In genomic region chr11:11856638-11857037, GRCh38 we compare ENCODE assay signal across 11 cellular contexts. TPM values are rescaled to one million over a fixed set of nuclear protein-coding genes. Genes with fewer than 3 reads are reported as not detected.
DNase-seq lines count a peak whose midpoint lies in the region; ATAC-seq and TF ChIP-seq lines count a peak whose summit lies in the region.
"Had no signal": no experiment of that assay in that cellular context is flagged by ENCODE, and none has a peak within 500 bp of the region (broad histone marks: within the 10 kb centered on the region; RNA-seq: fewer than 3 reads in every experiment).

No MANE protein-coding gene starts in this region.

- no peaks in the 10 kb centered on the region for H3K36me3 ChIP-seq in CD4-positive, CD25-positive, alpha-beta regulatory T cell (ENCODE audit: control insufficient read depth, insufficient read depth, low read length)
- no peaks in the 10 kb centered on the region for H3K36me3 ChIP-seq in sigmoid colon
- H3K36me3 ChIP-seq: neural progenitor cell had no signal

- peak overlapping the region; percentile 42 for H3K4me3 ChIP-seq in CD4-positive, CD25-positive, alpha-beta regulatory T cell (ENCODE audit: low read depth, low read length)
- H3K4me3 ChIP-seq in sigmoid colon: no peak overlapping the region
- H3K4me3 ChIP-seq: neural progenitor cell had no signal

- TF ChIP-seq CTCF in GM10266 (IDR thresholded peaks at IDR 0.05; ENCODE audit: control insufficient read depth, insufficient read depth, low read depth, missing control alignments): no peak
- no peak for TF ChIP-seq CTCF in sigmoid colon (IDR thresholded peaks at IDR 0.05)

- no peak for TF ChIP-seq EP300 in sigmoid colon (IDR thresholded peaks at IDR 0.05)

- no peaks in the 10 kb centered on the region for H3K27me3 ChIP-seq in CD4-positive, CD25-positive, alpha-beta regulatory T cell (ENCODE audit: control insufficient read depth, insufficient read depth, low read length)
- H3K27me3 ChIP-seq in sigmoid colon: no peaks in the 10 kb centered on the region
- H3K27me3 ChIP-seq: neural progenitor cell had no signal

- H3K36me3 Mint-ChIP-seq in CD4-positive, CD25-positive, alpha-beta regulatory T cell: no peaks in the 10 kb centered on the region

- peaks cover 46 to 81% (median 63%) of the 10 kb centered on the region in 4 donors for H3K4me1 Mint-ChIP-seq in CD4-positive, CD25-positive, alpha-beta regulatory T cell
- H3K4me1 Mint-ChIP-seq: neural progenitor cell had no signal

- no peak for TF ChIP-seq POLR2A in sigmoid colon (IDR thresholded peaks at IDR 0.05)

- 52 to 61% methylated on average over 1 of the region's 1 CpG for WGBS in sigmoid colon, 2 donors

- H3K27ac Mint-ChIP-seq in CD4-positive, CD25-positive, alpha-beta regulatory T cell: peak overlapping the region in 1 of 3 donors; percentile 52
- H3K27ac Mint-ChIP-seq: neural progenitor cell had no signal

- peaks cover 56% of the 10 kb centered on the region for H3K4me1 ChIP-seq in CD4-positive, CD25-positive, alpha-beta regulatory T cell (ENCODE audit: control insufficient read depth, insufficient read depth, low read length, poor library complexity, severe bottlenecking)
- peaks cover 0 to 78% (median 52%) of the 10 kb centered on the region in 4 donors for H3K4me1 ChIP-seq in sigmoid colon
- H3K4me1 ChIP-seq: neural progenitor cell had no signal

- peak; percentile 28 to 62 for ATAC-seq in CD4-positive, CD25-positive, alpha-beta regulatory T cell (ENCODE audit: low read depth in 2 of 2)
- ATAC-seq in GM19351 (IDR thresholded peaks at IDR 0.05; ENCODE audit: unreplicated experiment): peak; percentile 49
- ATAC-seq in left lobe of liver: peak; percentile 66
- ATAC-seq in HG03095 (IDR thresholded peaks at IDR 0.05; ENCODE audit: unreplicated experiment): no peak

- H3K9me3 Mint-ChIP-seq in CD4-positive, CD25-positive, alpha-beta regulatory T cell: no peaks in the 10 kb centered on the region

- H3K27ac ChIP-seq in CD4-positive, CD25-positive, alpha-beta regulatory T cell (ENCODE audit: insufficient read depth, low read length, poor library complexity, severe bottlenecking): peak overlapping the region; percentile 28
- H3K27ac ChIP-seq in sigmoid colon: peak overlapping the region in 1 of 4 donors; percentile 8
- H3K27ac ChIP-seq: neural progenitor cell had no signal

- intact Hi-C loops in sigmoid colon (cut with DNase I): no loop called here

- peak overlapping the region; percentile 36 to 61 (median 54) for H3K4me3 Mint-ChIP-seq in CD4-positive, CD25-positive, alpha-beta regulatory T cell
- H3K4me3 Mint-ChIP-seq: neural progenitor cell had no signal

- DNase-seq in CD4-positive, CD25-positive, alpha-beta regulatory T cell: peak in 1 of 3 donors; percentile 44
- DNase-seq in RPMI8226: peak; percentile 22
- no peak for DNase-seq in left lobe of liver (ENCODE audit: low spot score)
- DNase-seq in GM10266 (ENCODE audit: extremely low spot score): no peak
- no peak for DNase-seq in sigmoid colon
- DNase-seq in NCI-H2171 (lab: John Stamatoyannopoulos, UW): no peak
- DNase-seq: glutamatergic neuron, NCI-H446 treated with DMSO at 0.1 percent for 48 hours had no signal

- H3K9me3 ChIP-seq in CD4-positive, CD25-positive, alpha-beta regulatory T cell (ENCODE audit: control insufficient read depth in 2 of 2, low read length in 2 of 2): no peaks in the 10 kb centered on the region
- H3K9me3 ChIP-seq in sigmoid colon: no peaks in the 10 kb centered on the region

- H3K27me3 Mint-ChIP-seq in CD4-positive, CD25-positive, alpha-beta regulatory T cell: no peaks in the 10 kb centered on the region

RNA-seq across cellular contexts. Expression of gene USP47, which starts 14.9 kb away (rescaled TPM):
- 79.0 TPM for total RNA-seq in CD4-positive, CD25-positive, alpha-beta regulatory T cell
- polyA plus RNA-seq in CD4-positive, CD25-positive, alpha-beta regulatory T cell: 10 to 100 TPM; 35.7 to 50.1 (median 39.5) TPM
- total RNA-seq in left lobe of liver (23.7 TPM), sigmoid colon (100 to 1,000 TPM in 3 of 4 donors, 10 to 100 TPM in 1; 84.9 to 105 (median 103) TPM)
- 10 to 100 TPM; 10.6 to 21.3 (median 17.4) TPM for polyA plus RNA-seq in sigmoid colon
